In the genomic region with DNA sequence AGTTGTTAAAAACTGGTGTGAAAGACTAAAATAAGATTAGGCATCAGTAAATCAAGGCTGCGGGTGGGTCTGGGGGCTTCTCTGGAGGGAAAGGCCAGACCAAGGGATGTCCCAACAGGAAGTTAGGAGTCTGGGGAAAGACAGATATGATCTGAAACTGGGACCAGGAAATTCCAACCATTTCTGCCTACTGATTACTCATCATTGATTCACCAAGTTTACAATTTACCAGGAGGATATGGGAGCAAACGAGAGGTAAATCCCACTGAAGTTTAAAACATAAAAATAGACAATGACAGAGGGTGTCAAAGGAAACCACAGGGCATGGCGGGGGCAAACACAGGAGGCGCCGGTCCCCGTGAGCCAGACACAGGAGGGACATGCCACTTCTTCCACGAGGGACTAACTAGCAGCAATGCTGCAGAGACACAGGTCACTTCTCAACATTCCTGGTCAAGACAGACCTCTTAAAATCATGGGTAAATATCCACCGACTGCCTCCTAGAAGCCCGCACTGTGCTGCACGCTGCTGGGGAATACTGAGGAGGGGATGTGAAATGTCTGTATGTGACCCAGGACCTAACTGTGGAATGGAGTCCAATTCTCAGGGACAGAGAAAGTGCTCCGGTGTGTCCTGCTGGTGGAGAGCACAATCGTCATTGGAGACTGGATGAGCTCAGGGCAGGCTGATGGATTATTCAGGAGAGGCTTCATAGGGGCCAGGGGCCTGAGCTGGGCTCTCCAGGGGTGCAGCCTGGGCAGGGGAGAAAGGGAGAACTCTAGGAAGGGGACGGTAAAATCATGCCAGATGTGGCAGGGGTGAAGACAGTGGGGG, we compare ENCODE assay signal across 8 cellular contexts.
DNase-seq lines count a peak whose midpoint lies in the region; ATAC-seq and TF ChIP-seq lines count a peak whose summit lies in the region.

No MANE protein-coding gene starts in this region.

- ATAC-seq in RWPE2 (ENCODE audit: low read depth) (peak; percentile 55), GM21576 (IDR thresholded peaks at IDR 0.05; ENCODE audit: unreplicated experiment) (no peak), GM18909 (IDR thresholded peaks at IDR 0.05; ENCODE audit: poor library complexity, unreplicated experiment) (no peak)

- peaks cover 93% of the 10 kb centered on the region for H3K36me3 ChIP-seq in RWPE2 (ENCODE audit: low read depth)
- peaks cover 0 to 3% of the 10 kb centered on the region in 2 donors for H3K36me3 ChIP-seq in prostate gland
- H3K36me3 ChIP-seq in endodermal cell (ENCODE audit: control insufficient read depth, insufficient read depth, low read length): no peaks in the 10 kb centered on the region

- peak; percentile 29 for TF ChIP-seq CTCF in RWPE2 (IDR thresholded peaks at IDR 0.05; ENCODE audit: poor library complexity, severe bottlenecking)
- TF ChIP-seq CTCF in endothelial cell (IDR thresholded peaks at IDR 0.05; ENCODE audit: unreplicated experiment): no peak
- no peak for TF ChIP-seq CTCF in prostate gland (IDR thresholded peaks at IDR 0.05)
- TF ChIP-seq CTCF in endodermal cell (conservative IDR thresholded peaks at IDR 0.05): no peak

- H3K9ac ChIP-seq in endodermal cell (ENCODE audit: extremely low read depth, low read length, poor library complexity, severe bottlenecking): no peak overlapping the region

- DNase-seq in DMS53 treated with DMSO at 0.1 percent for 48 hours (lab: John Stamatoyannopoulos, UW; ENCODE audit: unreplicated experiment) (peak; percentile 38), RWPE2 (ENCODE audit: low spot score) (no peak), endothelial cell (ENCODE audit: low spot score) (no peak), prostate gland (ENCODE audit: low spot score) (no peak), endodermal cell (no peak)
- no peak for DNase-seq in stimulated activated CD4-positive, alpha-beta T cell treated with anti-CD3 and anti-CD28 coated beads, Interleukin-4, amount 100 ng/mL, for 4 hours

- peak overlapping the region; percentile 57 for H3K4me3 Mint-ChIP-seq in endothelial cell (ENCODE audit: unreplicated experiment)
- H3K4me3 Mint-ChIP-seq in endodermal cell: no peak overlapping the region

- H3K36me3 Mint-ChIP-seq in endothelial cell (ENCODE audit: low read depth, unreplicated experiment): peaks cover 3% of the 10 kb centered on the region
- no peaks in the 10 kb centered on the region for H3K36me3 Mint-ChIP-seq in endodermal cell (ENCODE audit: low read depth)

- TF ChIP-seq POLR2A in prostate gland (IDR thresholded peaks at IDR 0.05): no peak

- peak overlapping the region; percentile 100 for H3K27ac ChIP-seq in RWPE2 (ENCODE audit: poor library complexity, severe bottlenecking)
- H3K27ac ChIP-seq in prostate gland: peak overlapping the region; percentile 9 to 18
- no peak overlapping the region for H3K27ac ChIP-seq in endodermal cell (ENCODE audit: low read depth, low read length)

- no peaks in the 10 kb centered on the region for H3K27me3 ChIP-seq in RWPE2 (ENCODE audit: insufficient read depth, poor library complexity, severe bottlenecking)
- no peaks in the 10 kb centered on the region for H3K27me3 ChIP-seq in prostate gland (replicated peaks; ENCODE audit: insufficient read depth)
- H3K27me3 ChIP-seq in endodermal cell (ENCODE audit: control insufficient read depth, insufficient read depth, low read length, poor library complexity, severe bottlenecking): no peaks in the 10 kb centered on the region

- WGBS in prostate gland: 67% methylated on average over 13 of the region's 13 CpGs
- WGBS in endodermal cell (ENCODE audit: insufficient coverage in 1 of 2, insufficient read length in 1 of 2), 2 experiments: 93 to 98% methylated on average over 7 to 13 of the region's 13 CpGs

- H3K27ac Mint-ChIP-seq in endothelial cell (ENCODE audit: unreplicated experiment): peak overlapping the region; percentile 89
- H3K27ac Mint-ChIP-seq in endodermal cell: no peak overlapping the region

- no peaks in the 10 kb centered on the region for H3K9me3 Mint-ChIP-seq in endothelial cell (ENCODE audit: unreplicated experiment)
- H3K9me3 Mint-ChIP-seq in endodermal cell: no peaks in the 10 kb centered on the region

- H3K27me3 Mint-ChIP-seq in endothelial cell (ENCODE audit: unreplicated experiment) (peaks cover 5% of the 10 kb centered on the region), endodermal cell (ENCODE audit: insufficient read depth) (no peaks in the 10 kb centered on the region)

- intact Hi-C loops in prostate gland (cut with DNase I): no loop called here

- H3K9me3 ChIP-seq in RWPE2 (ENCODE audit: severe bottlenecking) (no peaks in the 10 kb centered on the region), prostate gland (no peaks in the 10 kb centered on the region), endodermal cell (ENCODE audit: control insufficient read depth, low read length) (no peaks in the 10 kb centered on the region)

- H3K4me3 ChIP-seq in RWPE2 (ENCODE audit: severe bottlenecking): no peak overlapping the region
- H3K4me3 ChIP-seq in prostate gland: no peak overlapping the region
- no peak overlapping the region for H3K4me3 ChIP-seq in endodermal cell (ENCODE audit: low read length)

- peaks cover 23% of the 10 kb centered on the region for H3K4me1 Mint-ChIP-seq in endothelial cell (ENCODE audit: unreplicated experiment)
- H3K4me1 Mint-ChIP-seq in endodermal cell: peaks cover 11% of the 10 kb centered on the region

- H3K4me1 ChIP-seq in RWPE2 (ENCODE audit: insufficient read depth, poor library complexity, severe bottlenecking) (peaks cover 73% of the 10 kb centered on the region), prostate gland (replicated peaks) (no peaks in the 10 kb centered on the region), endodermal cell (ENCODE audit: control insufficient read depth, insufficient read depth, low read length) (no peaks in the 10 kb centered on the region)
